17 cellular contexts compared by ENCODE assay signal in genomic region chr2:206296128-206296527, GRCh38. TPM values are rescaled to one million over a fixed set of nuclear protein-coding genes. Genes with fewer than 3 reads are reported as not detected.
DNase-seq lines count a peak whose midpoint lies in the region; ATAC-seq and TF ChIP-seq lines count a peak whose summit lies in the region.
"Had no signal": no experiment of that assay in that cellular context is flagged by ENCODE, and none has a peak within 500 bp of the region (broad histone marks: within the 10 kb centered on the region; RNA-seq: fewer than 3 reads in every experiment).

No MANE protein-coding gene starts in this region.

- H3K4me1 Mint-ChIP-seq in activated CD4-positive, alpha-beta T cell treated with anti-CD3 and anti-CD28 coated beads, Interleukin-2, amount 10 ng/mL, durations not matched to agents 24 days and 14 days, result no peaks in the 10 kb centered on the region
- H3K4me1 Mint-ChIP-seq in activated CD4-positive, alpha-beta memory T cell treated with anti-CD3 and anti-CD28 coated beads, Interleukin-2, amount 10 ng/mL, durations not matched to agents 7 days and 5 days, result no peaks in the 10 kb centered on the region
- H3K4me1 Mint-ChIP-seq: CD8-positive, alpha-beta memory T cell; H9; stimulated activated naive CD8-positive, alpha-beta T cell treated with anti-CD3 and anti-CD28 coated beads, Interleukin-15, amount 100 ng/mL, for 72 hours had no signal

- no peak overlapping the region for H3K4me3 Mint-ChIP-seq in activated CD4-positive, alpha-beta T cell treated with anti-CD3 and anti-CD28 coated beads, Interleukin-2, amount 10 ng/mL, durations not matched to agents 24 days and 14 days
- no peak overlapping the region for H3K4me3 Mint-ChIP-seq in activated CD4-positive, alpha-beta memory T cell treated with anti-CD3 and anti-CD28 coated beads, Interleukin-2, amount 10 ng/mL, durations not matched to agents 7 days and 5 days
- H3K4me3 Mint-ChIP-seq: CD8-positive, alpha-beta memory T cell; H9; stimulated activated naive CD8-positive, alpha-beta T cell treated with anti-CD3 and anti-CD28 coated beads, Interleukin-15, amount 100 ng/mL, for 72 hours; T-helper 2 cell treated with Interferon-gamma antibody and Interleukin-4, amounts not matched to agents 5 μg/mL and 100 μg/mL, for 36 hours had no signal

- no peak overlapping the region for H3K4me3 ChIP-seq in Panc1 (ENCODE audit: low read depth in 2 of 2, low read length in 2 of 2)
- H3K4me3 ChIP-seq: cardiac muscle cell had no signal

- no peaks in the 10 kb centered on the region for H3K9me3 ChIP-seq in Panc1 (ENCODE audit: control insufficient read depth, insufficient read depth, low read depth, low read length)

- peaks cover 28% of the 10 kb centered on the region for H3K36me3 Mint-ChIP-seq in activated CD4-positive, alpha-beta T cell treated with anti-CD3 and anti-CD28 coated beads, Interleukin-2, amount 10 ng/mL, durations not matched to agents 24 days and 14 days (ENCODE audit: low read depth)
- H3K36me3 Mint-ChIP-seq in activated CD4-positive, alpha-beta memory T cell treated with anti-CD3 and anti-CD28 coated beads, Interleukin-2, amount 10 ng/mL, durations not matched to agents 7 days and 5 days (ENCODE audit: low read depth), result peaks cover 16% of the 10 kb centered on the region

- H3K27ac ChIP-seq in Panc1 (ENCODE audit: low read length), result no peak overlapping the region
- H3K27ac ChIP-seq: cardiac muscle cell had no signal

- no peaks in the 10 kb centered on the region for H3K27me3 Mint-ChIP-seq in activated CD4-positive, alpha-beta T cell treated with anti-CD3 and anti-CD28 coated beads, Interleukin-2, amount 10 ng/mL, durations not matched to agents 24 days and 14 days
- H3K27me3 Mint-ChIP-seq in activated CD4-positive, alpha-beta memory T cell treated with anti-CD3 and anti-CD28 coated beads, Interleukin-2, amount 10 ng/mL, durations not matched to agents 7 days and 5 days, result no peaks in the 10 kb centered on the region
- H3K27me3 Mint-ChIP-seq: CD8-positive, alpha-beta memory T cell; stimulated activated naive CD8-positive, alpha-beta T cell treated with anti-CD3 and anti-CD28 coated beads, Interleukin-15, amount 100 ng/mL, for 72 hours had no signal

- DNase-seq in Daoy (ENCODE audit: low read depth) (peak; percentile 60), Panc1 (ENCODE audit: low read depth, low spot score) (peak; percentile 12), dermis blood vessel endothelial cell (peak; percentile 93), kidney glomerular epithelial cell (lab: John Stamatoyannopoulos, UW) (peak; percentile 33), pons (ENCODE audit: low spot score) (no peak), ecto neural progenitor cell (ENCODE audit: low spot score) (no peak)
- no peak for DNase-seq in activated CD4-positive, alpha-beta T cell treated with anti-CD3 and anti-CD28 coated beads, Interleukin-2, amount 10 ng/mL, durations not matched to agents 24 days and 14 days
- DNase-seq in activated CD4-positive, alpha-beta memory T cell treated with anti-CD3 and anti-CD28 coated beads, Interleukin-2, amount 10 ng/mL, durations not matched to agents 7 days and 5 days, result no peak
- DNase-seq: activated naive CD4-positive, alpha-beta T cell treated with anti-CD3 and anti-CD28 coated beads, Interleukin-2, amount 50 U/mL, for 16 hours; CD8-positive, alpha-beta memory T cell; H9; NCI-H774; Right ventricle myocardium superior; stimulated activated CD4-positive, alpha-beta T cell treated with anti-CD3 and anti-CD28 coated beads, Interleukin-12 subunit alpha, Interleukin-12 subunit beta, amount 100 ng/mL, for 4 hours; stimulated activated naive CD8-positive, alpha-beta T cell treated with anti-CD3 and anti-CD28 coated beads, Interleukin-15, amount 100 ng/mL, for 72 hours had no signal

- TF ChIP-seq CTCF in Panc1 (IDR thresholded peaks at IDR 0.05), result no peak

- H3K27ac Mint-ChIP-seq in activated CD4-positive, alpha-beta T cell treated with anti-CD3 and anti-CD28 coated beads, Interleukin-2, amount 10 ng/mL, durations not matched to agents 24 days and 14 days, result no peak overlapping the region
- H3K27ac Mint-ChIP-seq in activated CD4-positive, alpha-beta memory T cell treated with anti-CD3 and anti-CD28 coated beads, Interleukin-2, amount 10 ng/mL, durations not matched to agents 7 days and 5 days, result no peak overlapping the region
- H3K27ac Mint-ChIP-seq: CD8-positive, alpha-beta memory T cell; H9; stimulated activated naive CD8-positive, alpha-beta T cell treated with anti-CD3 and anti-CD28 coated beads, Interleukin-15, amount 100 ng/mL, for 72 hours; T-helper 2 cell treated with Interferon-gamma antibody and Interleukin-4, amounts not matched to agents 5 μg/mL and 100 μg/mL, for 36 hours had no signal

- BruUV-seq in Panc1 (replicated peaks; lab: Mats Ljungman, UMichigan), result no TSS peak

- CTCF ChIA-PET in Panc1 (lab: Charles Lee), result no interaction called here
- CTCF ChIA-PET in activated CD4-positive, alpha-beta memory T cell treated with anti-CD3 and anti-CD28 coated beads, Interleukin-2, amount 10 ng/mL, durations not matched to agents 7 days and 5 days (lab: Charles Lee), result no interaction called here

- no peaks in the 10 kb centered on the region for H3K36me3 ChIP-seq in Panc1 (ENCODE audit: control insufficient read depth, insufficient read depth, low read length)

- in situ Hi-C loops in Panc1 (cut with HindIII; ENCODE audit: low pct_unique_long_range_greater_than_20kb, low sequenced_read_pairs), result no loop called here

- intact Hi-C loops in Panc1 (cut with micrococcal nuclease; ENCODE audit: unreplicated experiment), result no loop called here
- intact Hi-C loops in activated CD4-positive, alpha-beta T cell treated with anti-CD3 and anti-CD28 coated beads, Interleukin-2, amount 10 ng/mL, durations not matched to agents 24 days and 14 days (cut with micrococcal nuclease), result no loop called here

- no peaks in the 10 kb centered on the region for H3K4me1 ChIP-seq in Panc1 (ENCODE audit: control insufficient read depth, insufficient read depth, low read length)

- H3K9me3 Mint-ChIP-seq in activated CD4-positive, alpha-beta T cell treated with anti-CD3 and anti-CD28 coated beads, Interleukin-2, amount 10 ng/mL, durations not matched to agents 24 days and 14 days, result no peaks in the 10 kb centered on the region
- H3K9me3 Mint-ChIP-seq in activated CD4-positive, alpha-beta memory T cell treated with anti-CD3 and anti-CD28 coated beads, Interleukin-2, amount 10 ng/mL, durations not matched to agents 7 days and 5 days, result no peaks in the 10 kb centered on the region
- H3K9me3 Mint-ChIP-seq: stimulated activated naive CD8-positive, alpha-beta T cell treated with anti-CD3 and anti-CD28 coated beads, Interleukin-15, amount 100 ng/mL, for 72 hours; T-helper 2 cell treated with Interferon-gamma antibody and Interleukin-4, amounts not matched to agents 5 μg/mL and 100 μg/mL, for 36 hours had no signal

- ATAC-seq in Panc1, result no peak
- ATAC-seq: stimulated activated naive CD8-positive, alpha-beta T cell treated with anti-CD3 and anti-CD28 coated beads, Interleukin-15, amount 100 ng/mL, for 72 hours had no signal

- no peaks in the 10 kb centered on the region for H3K27me3 ChIP-seq in Panc1 (ENCODE audit: control insufficient read depth, insufficient read depth, low read length)
- H3K27me3 ChIP-seq: cardiac muscle cell had no signal

- POLR2A ChIA-PET in Panc1 (lab: Charles Lee), result no interaction called here
- POLR2A ChIA-PET in activated CD4-positive, alpha-beta memory T cell treated with anti-CD3 and anti-CD28 coated beads, Interleukin-2, amount 10 ng/mL, durations not matched to agents 7 days and 5 days (lab: Charles Lee), result no interaction called here

RNA-seq across cellular contexts. Expression of gene ZDBF2, which starts 21.7 kb away (rescaled TPM):
- total RNA-seq in Daoy (2014; rRNA removed; shearing (Covaris generic)), result 5.5 and 8.3 TPM in 2 replicates
- total RNA-seq in Panc1 (2021; ENCODE audit: unreplicated experiment) (4.2 TPM), dermis blood vessel endothelial cell (18.3 and 22.1 TPM in 2 replicates)
- polyA plus RNA-seq in Panc1 (2012; ENCODE audit: insufficient read length), result 0.75 TPM
- 9.9 and 10.5 TPM in 2 replicates for total RNA-seq in activated CD4-positive, alpha-beta T cell treated with anti-CD3 and anti-CD28 coated beads, Interleukin-2, amount 10 ng/mL, durations not matched to agents 24 days and 14 days
- 10 to 100 TPM; 13.2 to 15.6 TPM for total RNA-seq in activated CD4-positive, alpha-beta memory T cell treated with anti-CD3 and anti-CD28 coated beads, Interleukin-2, amount 10 ng/mL, durations not matched to agents 7 days and 5 days

Comparison
In these comparisons a context has a peak if more than half of its experiments do, and no peak if none do; other contexts are left out.
1. DNase-seq: peak in Daoy (single experiment), Panc1 (single experiment), dermis blood vessel endothelial cell (single experiment) and kidney glomerular epithelial cell (single experiment); none in pons (single experiment), activated CD4-positive, alpha-beta T cell treated with anti-CD3 and anti-CD28 coated beads, Interleukin-2, amount 10 ng/mL, durations not matched to agents 24 days and 14 days (single experiment), activated CD4-positive, alpha-beta memory T cell treated with anti-CD3 and anti-CD28 coated beads, Interleukin-2, amount 10 ng/mL, durations not matched to agents 7 days and 5 days (single experiment) and ecto neural progenitor cell (single experiment).